Comparison of ENCODE assay signal across 8 cellular contexts in the genomic region with DNA sequence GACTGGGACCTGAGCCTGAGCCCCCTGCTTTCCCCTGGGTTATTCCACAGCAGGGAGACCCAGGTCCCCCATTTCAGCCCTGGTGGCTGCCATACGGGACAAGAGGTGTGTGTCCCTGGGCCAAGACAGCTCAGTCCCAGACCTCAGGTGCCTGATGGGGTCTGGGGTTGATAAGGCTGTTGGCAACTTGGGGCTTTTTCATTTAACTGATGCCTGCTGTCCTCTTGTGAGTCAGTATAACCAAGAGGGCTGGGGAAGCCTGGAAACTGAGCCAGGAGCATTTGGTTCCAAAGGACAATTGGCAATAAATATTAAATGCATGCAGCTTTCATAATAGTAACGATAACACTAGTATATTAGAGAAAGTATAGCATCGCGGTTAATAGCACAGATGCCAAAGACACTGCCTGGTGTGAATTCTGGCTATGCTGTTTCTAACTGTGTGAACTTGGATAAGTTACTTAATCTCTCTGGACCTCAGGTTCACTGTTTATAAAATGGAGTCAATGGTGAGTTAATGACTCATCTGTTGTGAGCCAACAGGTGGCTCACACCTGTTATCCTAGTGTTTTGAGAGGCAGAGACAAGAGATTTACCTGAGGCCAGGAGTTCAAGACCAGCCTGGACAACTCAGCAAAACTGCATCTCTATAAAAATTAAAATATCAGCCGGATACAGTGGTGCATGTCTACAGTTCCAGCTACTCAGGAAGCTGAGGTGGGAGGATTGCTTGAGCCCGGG.
A peak's percentile ranks its signal among the peaks of the same experiment; 100 is the strongest.
DNase-seq lines count a peak whose midpoint lies in the region; ATAC-seq, FAIRE-seq and TF ChIP-seq lines count a peak whose summit lies in the region.

No MANE protein-coding gene starts in this region.

- ATAC-seq in HG02840 (IDR thresholded peaks at IDR 0.05; ENCODE audit: low FRiP score, unreplicated experiment) = peak; percentile 13
- ATAC-seq in central memory CD8-positive, alpha-beta T cell (replicated peaks; ENCODE audit: extremely low read depth, poor library complexity, severe bottlenecking) = no peak

- peaks cover 25% of the 10 kb centered on the region for H3K27me3 Mint-ChIP-seq in central memory CD8-positive, alpha-beta T cell

- DNase-seq in central memory CD8-positive, alpha-beta T cell (ENCODE audit: low spot score in 2 of 2) = no peak
- DNase-seq in NOMO-1 treated with DMSO at 0.1 percent for 48 hours (lab: John Stamatoyannopoulos, UW; ENCODE audit: unreplicated experiment) (no peak), urothelium cell line (ENCODE audit: low spot score) (no peak), DMS 273 treated with DMSO at 0.1 percent for 48 hours (lab: John Stamatoyannopoulos, UW) (no peak), GM20000 (ENCODE audit: low spot score) (no peak)

- peaks cover 18% of the 10 kb centered on the region for H3K4me1 ChIP-seq in mucosa of stomach (ENCODE audit: control insufficient read depth, insufficient read depth, low read length)

- H3K9me3 Mint-ChIP-seq in central memory CD8-positive, alpha-beta T cell = no peaks in the 10 kb centered on the region

- no peak for TF ChIP-seq CTCF in 22Rv1 (IDR thresholded peaks at IDR 0.05)
- no peak for TF ChIP-seq CTCF in GM20000 (IDR thresholded peaks at IDR 0.05; ENCODE audit: extremely low read depth, missing control alignments)

- no peak for FAIRE-seq in urothelium cell line (lab: Jason Lieb, UNC)

- H3K36me3 Mint-ChIP-seq in central memory CD8-positive, alpha-beta T cell (ENCODE audit: insufficient read depth) = no peaks in the 10 kb centered on the region

- no peaks in the 10 kb centered on the region for H3K36me3 ChIP-seq in mucosa of stomach (ENCODE audit: control insufficient read depth, insufficient read depth, low read length)

- H3K4me1 Mint-ChIP-seq in central memory CD8-positive, alpha-beta T cell = peaks cover 7% of the 10 kb centered on the region

- no peaks in the 10 kb centered on the region for H3K9me3 ChIP-seq in mucosa of stomach (ENCODE audit: control insufficient read depth, low read length)

- peak overlapping the region; percentile 88 for H3K27ac Mint-ChIP-seq in central memory CD8-positive, alpha-beta T cell (ENCODE audit: low read depth)

- peak overlapping the region; percentile 93 for H3K9ac ChIP-seq in mucosa of stomach (ENCODE audit: low read length)

- H3K27me3 ChIP-seq in mucosa of stomach (ENCODE audit: control insufficient read depth, insufficient read depth, low read length) = no peaks in the 10 kb centered on the region

- peak overlapping the region; percentile 79 for H3K4me3 ChIP-seq in mucosa of stomach (ENCODE audit: low read length)

- H3K27ac ChIP-seq in 22Rv1 = peak overlapping the region; percentile 67; the same call in 1 of the 2 replicates

- peak overlapping the region; percentile 95 for H3K4me3 Mint-ChIP-seq in central memory CD8-positive, alpha-beta T cell
